Comparison of ENCODE assay signal across 3 cellular contexts in genomic region chr12:50498119-50498518, GRCh38.
A peak's percentile ranks its signal among the peaks of the same experiment; 100 is the strongest.
TF ChIP-seq lines count a peak whose summit lies in the region.

No MANE protein-coding gene starts in this region.

TF ChIP-seq in A549, 52 proteins besides CTCF, POLR2A, EP300 and RAD21:
- TF ChIP-seq KDM1A (IDR thresholded peaks at IDR 0.05; ENCODE audit: low read depth): peak; percentile 65; the same call in 1 of the 2 replicates

TF ChIP-seq in HCT116, 20 proteins besides CTCF, POLR2A, EP300 and RAD21:
- TF ChIP-seq CBX3 (IDR thresholded peaks at IDR 0.05; ENCODE audit: low read depth): peak; percentile 60; the same call in 1 of the 2 replicates
TF ChIP-seq in HCT116: peak in this region for 1; not testable (repeated sequence) for 19.

TF ChIP-seq in HepG2, 621 proteins besides CTCF, POLR2A, EP300 and RAD21:
- peak; percentile 66; the same call in 1 of the 2 replicates for TF ChIP-seq CBX5 (CRISPR knock-in tag; IDR thresholded peaks at IDR 0.05; ENCODE audit: borderline replicate concordance)
- TF ChIP-seq HOMEZ (CRISPR knock-in tag; IDR thresholded peaks at IDR 0.05; ENCODE audit: low read depth): 0 out of 2 replicates have a peak, but pooled peaks have one; percentile 20
- TF ChIP-seq SETDB1 (CRISPR knock-in tag; IDR thresholded peaks at IDR 0.05; ENCODE audit: borderline replicate concordance): peak; percentile 27; the same call in 1 of the 2 replicates
- peak; percentile 95 for TF ChIP-seq ZNF280D (CRISPR knock-in tag; IDR thresholded peaks at IDR 0.05)
- peak; percentile 82; the same call in 1 of the 2 replicates for TF ChIP-seq ZNF280B (CRISPR knock-in tag; IDR thresholded peaks at IDR 0.05; ENCODE audit: borderline replicate concordance)
